25 cellular contexts compared by ENCODE assay signal in genomic region chr12:113990548-113991223, GRCh38. TPM values are rescaled to one million over a fixed set of nuclear protein-coding genes. Genes with fewer than 3 reads are reported as not detected.
DNase-seq lines count a peak whose midpoint lies in the region; TF ChIP-seq lines count a peak whose summit lies in the region.
"Had no signal": no experiment of that assay in that cellular context is flagged by ENCODE, and none has a peak within 500 bp of the region (broad histone marks: within the 10 kb centered on the region; RNA-seq: fewer than 3 reads in every experiment).

No MANE protein-coding gene starts in this region.

- no peak overlapping the region for H3K4me2 ChIP-seq in PC-9

- no peaks in the 10 kb centered on the region for H3F3A ChIP-seq in PC-9 (ENCODE audit: insufficient read depth, low read depth)

- H3K4me3 ChIP-seq in HEK293 (ENCODE audit: low read depth, low read length) = no peak overlapping the region
- H3K4me3 ChIP-seq in PC-9 = no peak overlapping the region
- H3K4me3 ChIP-seq: adrenal gland, esophagus squamous epithelium, gastrocnemius medialis, GM23248, lower lobe of right lung, tibial nerve had no signal

- CTCF ChIA-PET in HEK293 (lab: Yijun Ruan, JAX) = interaction anchor here (0.6 to 2.3 kb wide), 2 partner anchors 10 to 24 kb away, joined by 3 to 21 read pairs; no protein-coding TSS in a partner anchor
- CTCF ChIA-PET in PC-9 (lab: Charles Lee) = no interaction called here

- H3K9me3 ChIP-seq in HEK293 (ENCODE audit: control insufficient read depth, insufficient read depth, low read depth, low read length) (no peaks in the 10 kb centered on the region), PC-9 (ENCODE audit: insufficient read depth, low read depth) (no peaks in the 10 kb centered on the region)
- H3K9me3 ChIP-seq: adrenal gland, esophagus squamous epithelium, gastrocnemius medialis, lower lobe of right lung, tibial nerve had no signal

- H3K27me3 ChIP-seq in PC-9 (ENCODE audit: insufficient read depth, low read depth) = peaks cover 79% of the 10 kb centered on the region

- intact Hi-C loops in PC-9 (cut with micrococcal nuclease; ENCODE audit: unreplicated experiment) = no loop called here

- H3K4me1 ChIP-seq in HEK293 (ENCODE audit: control insufficient read depth, insufficient read depth, low read length) (no peaks in the 10 kb centered on the region), PC-9 (replicated peaks; ENCODE audit: insufficient read depth) (no peaks in the 10 kb centered on the region)
- H3K4me1 ChIP-seq: adrenal gland, esophagus squamous epithelium, gastrocnemius medialis, lower lobe of right lung, tibial nerve had no signal

- H3K79me2 ChIP-seq in PC-9 (ENCODE audit: low read depth) = no peaks in the 10 kb centered on the region

- H3K36me3 ChIP-seq in HEK293 (ENCODE audit: control insufficient read depth in 2 of 2, insufficient read depth in 1 of 2, low read length in 2 of 2) (no peaks in the 10 kb centered on the region), PC-9 (ENCODE audit: low read depth) (no peaks in the 10 kb centered on the region)
- H3K36me3 ChIP-seq: adrenal gland, esophagus squamous epithelium, gastrocnemius medialis, lower lobe of right lung, tibial nerve had no signal

- no peak overlapping the region for H2AFZ ChIP-seq in PC-9
- H2AFZ ChIP-seq: GM23248 had no signal

- no peaks in the 10 kb centered on the region for H4K20me1 ChIP-seq in PC-9 (ENCODE audit: insufficient read depth)

- no peaks in the 10 kb centered on the region for H3K9me2 ChIP-seq in PC-9 (ENCODE audit: insufficient read depth)

- no TSS peak for BruUV-seq in PC-9 (replicated peaks; lab: Mats Ljungman, UMichigan)

- H3K27ac ChIP-seq in HEK293 (ENCODE audit: extremely low read depth, low read depth, low read length) (no peak overlapping the region), PC-9 (no peak overlapping the region)
- H3K27ac ChIP-seq: adrenal gland, esophagus squamous epithelium, gastrocnemius medialis, GM23248, lower lobe of right lung, tibial nerve had no signal

- TF ChIP-seq CTCF in HEK293 (tag by site-specific recombination; IDR thresholded peaks at IDR 0.05) (no peak), PC-9 (conservative IDR thresholded peaks at IDR 0.05) (no peak)

- DNase-seq in NCI-H345 (lab: John Stamatoyannopoulos, UW) = peak; percentile 13
- DNase-seq in NCI-H345 treated with DMSO at 0.1 percent for 48 hours (lab: John Stamatoyannopoulos, UW; ENCODE audit: unreplicated experiment) = no peak
- DNase-seq in SHP77 treated with DMSO at 0.1 percent for 48 hours (lab: John Stamatoyannopoulos, UW) = peak; percentile 87
- peak; percentile 17 for DNase-seq in iPS-NIHi11 (ENCODE audit: low spot score)
- no peak for DNase-seq in dermis blood vessel endothelial cell
- no peak for DNase-seq in superior temporal gyrus (ENCODE audit: extremely low spot score)
- no peak for DNase-seq in PC-9
- DNase-seq: activated CD4-positive, alpha-beta T cell treated with anti-CD3 and anti-CD28 coated beads for 36 hours; activated CD8-positive, alpha-beta T cell treated with anti-CD3 and anti-CD28 coated beads, Interleukin-2, amount 10 ng/mL, durations not matched to agents 7 days and 5 days; activated naive CD4-positive, alpha-beta T cell treated with anti-CD3 and anti-CD28 coated beads, Interleukin-2, amount 10 ng/mL, durations not matched to agents 7 days and 5 days; adrenal gland; cerebellar nuclear complex; COR-L47; esophagus squamous epithelium; gastrocnemius medialis; GM23248; lower lobe of right lung; natural killer cell; NCI-H226; occipital lobe; Right ventricle myocardium superior; stimulated activated CD4-positive, alpha-beta T cell treated with anti-CD3 and anti-CD28 coated beads, Interleukin-4, amount 100 ng/mL, for 24 hours; SW 1271 had no signal

- POLR2A ChIA-PET in HEK293 (lab: Yijun Ruan, JAX) (interaction anchor here (0.7 kb wide), 1 partner anchor 773 kb away, joined by 3 read pairs; no protein-coding TSS in a partner anchor), PC-9 (lab: Charles Lee; ENCODE audit: unreplicated experiment) (no interaction called here)

TF ChIP-seq in HEK293, 187 proteins besides CTCF, POLR2A, EP300 and RAD21:
- TF ChIP-seq ZNF514 (tag by site-specific recombination; IDR thresholded peaks at IDR 0.05) (no peak), ZNF341 (tag by site-specific recombination; IDR thresholded peaks at IDR 0.05; ENCODE audit: low read depth) (peak; percentile 58)

RNA-seq across cellular contexts. Expression of gene RBM19, which starts 24.6 kb away (rescaled TPM):
- total RNA-seq in dermis blood vessel endothelial cell (15.1 and 25.0 TPM in 2 replicates), PC-9 (2021) (23.1 and 23.8 TPM in 2 replicates)

Comparison
In these comparisons a context has a peak if more than half of its experiments do, and no peak if none do; other contexts are left out.
1. DNase-seq: peak in NCI-H345 (single experiment), SHP77 treated with DMSO at 0.1 percent for 48 hours (single experiment) and iPS-NIHi11 (single experiment); none in NCI-H345 treated with DMSO at 0.1 percent for 48 hours (single experiment), dermis blood vessel endothelial cell (single experiment), superior temporal gyrus (single experiment) and PC-9 (0 of 2).